Comparison of ENCODE assay signal across 8 cellular contexts in genomic region chr7:151057737-151057988, GRCh38. TPM values are rescaled to one million over a fixed set of nuclear protein-coding genes. Genes with fewer than 3 reads are reported as not detected.
DNase-seq lines count a peak whose midpoint lies in the region; TF ChIP-seq lines count a peak whose summit lies in the region.

TSS of gene CDK5 (minus strand) at chr7:151057897. CDS start at chr7:151057848, 49 bp downstream.

- DNase-seq in caudate nucleus (lab: John Stamatoyannopoulos, UW), result no peak
- no peak for DNase-seq in KBM-7
- no peak for DNase-seq in NCI-H2227 treated with DMSO at 0.1 percent for 48 hours (lab: John Stamatoyannopoulos, UW)
- no peak for DNase-seq in hepatic stellate cell (ENCODE audit: low spot score)
- DNase-seq in globus pallidus (ENCODE audit: low spot score), result no peak

- H3K4me1 ChIP-seq in HUES64 (ENCODE audit: insufficient read depth, low read length) (peaks cover 34% of the 10 kb centered on the region), mononuclear cell (ENCODE audit: insufficient read depth, low read length) (peaks cover 45% of the 10 kb centered on the region)

- WGBS in HUES64, result 0% methylated on average over 18 of the region's 18 CpGs

- H3K27ac ChIP-seq in 22Rv1 (peak within 1 kb of the TSS; percentile 96), HUES64 (ENCODE audit: low read depth, low read length) (peak within 1 kb of the TSS; percentile 85), caudate nucleus (ENCODE audit: low read depth, low read length) (peak within 1 kb of the TSS; percentile 100)

- H3K4me3 ChIP-seq in HUES64 (ENCODE audit: low read length) (peak within 1 kb of the TSS; percentile 86), mononuclear cell (ENCODE audit: low read length) (peak within 1 kb of the TSS; percentile 84)

- no peaks in the 10 kb centered on the region for H3K36me3 ChIP-seq in HUES64 (ENCODE audit: insufficient read depth, low read length)

- H3K27me3 ChIP-seq in HUES64 (ENCODE audit: insufficient read depth, low read length) (peaks cover 32% of the 10 kb centered on the region), mononuclear cell (ENCODE audit: insufficient read depth, low read length) (no peaks in the 10 kb centered on the region)

- peak within 1 kb of the TSS; percentile 36; the same call in 1 of the 2 replicates for H3K9ac ChIP-seq in HUES64 (ENCODE audit: low read depth, low read length)

- TF ChIP-seq CTCF in 22Rv1 (IDR thresholded peaks at IDR 0.05), result no peak

- H3K9me3 ChIP-seq in HUES64 (ENCODE audit: insufficient read depth, low read depth, low read length) (no peaks in the 10 kb centered on the region), mononuclear cell (ENCODE audit: low read depth, low read length) (no peaks in the 10 kb centered on the region)

- in situ Hi-C loops in KBM-7 (cut with MboI; ENCODE audit: low pct_unique_long_range_greater_than_20kb, low sequenced_read_pairs), result no loop called here

RNA-seq across cellular contexts. Expression of gene CDK5, which starts in this region (rescaled TPM):
- 17.2 TPM for polyA plus RNA-seq in HUES64 (2013, experiment 1 of 2)
- 18.1 TPM for polyA plus RNA-seq in HUES64 (2013, experiment 2 of 2)
- 3.7 TPM for total RNA-seq in mononuclear cell
